Comparison of ENCODE assay signal across 8 cellular contexts in the genomic region with DNA sequence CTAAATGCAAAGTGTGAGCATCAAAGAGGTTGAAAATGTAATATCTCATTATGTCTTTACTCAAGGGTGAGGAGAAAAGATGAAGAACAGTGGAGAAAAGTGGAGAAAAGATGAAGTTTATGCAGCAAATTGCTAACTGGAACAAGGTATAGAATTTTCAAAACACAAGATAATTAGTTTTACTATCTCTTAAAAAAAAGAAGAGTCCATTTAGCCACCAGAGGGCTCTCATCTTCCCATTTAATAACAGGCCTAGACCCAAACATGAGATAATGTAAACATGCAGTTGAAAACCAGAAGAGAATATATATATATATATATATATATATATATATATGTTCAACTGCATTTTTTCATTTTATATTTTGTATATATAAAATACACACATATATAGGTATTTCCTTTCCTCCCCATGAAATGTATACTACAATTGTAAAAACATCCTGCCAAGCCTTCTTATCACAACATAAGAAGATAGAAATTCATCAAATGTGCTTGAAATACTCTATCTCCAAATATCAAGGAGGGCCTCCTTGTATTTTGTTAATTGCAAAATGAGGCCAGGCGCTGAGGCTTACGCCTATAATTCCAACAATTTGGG.
A peak's percentile ranks its signal among the peaks of the same experiment; 100 is the strongest.
DNase-seq lines count a peak whose midpoint lies in the region; ATAC-seq and TF ChIP-seq lines count a peak whose summit lies in the region.

No MANE protein-coding gene starts in this region.

- H3K27ac ChIP-seq in left ventricle myocardium inferior (replicated peaks) (no peak overlapping the region), right cardiac atrium (ENCODE audit: low read length) (no peak overlapping the region), mammary epithelial cell (ENCODE audit: insufficient read depth, low read depth, low read length) (no peak overlapping the region), mesendoderm (ENCODE audit: low read depth, low read length) (no peak overlapping the region)

- intact Hi-C loops in left ventricle myocardium inferior (cut with micrococcal nuclease): no loop called here
- intact Hi-C loops in right cardiac atrium (cut with DNase I): no loop called here
- intact Hi-C loops in mammary epithelial cell (cut with micrococcal nuclease): loop anchor here (1.0 to 10.0 kb wide), 5 partner anchors 70 to 534 kb away; no protein-coding TSS in a partner anchor

- dilution Hi-C loops in mammary epithelial cell (cut with HindIII; ENCODE audit: low sequenced_read_pairs): no loop called here

- in situ Hi-C loops in mammary epithelial cell (cut with MboI; ENCODE audit: low sequenced_read_pairs in 2 of 2): loop anchor here in 1 of 2 donors (10.0 kb wide), 1 partner anchor 315 kb away; a partner anchor contains a TSS

- over 99% methylated on average over 2 of the region's 2 CpGs for WGBS in right cardiac atrium
- WGBS in mammary epithelial cell (ENCODE audit: low coverage, missing lambda C conversion rate): 100% methylated on average over 2 of the region's 2 CpGs
- no CpG with 5 or more reads among the region's 2 CpGs for WGBS in mesendoderm (ENCODE audit: extremely low coverage, insufficient coverage, low lambda C conversion rate)

- H2AK5ac ChIP-seq in mesendoderm (ENCODE audit: low read length): no peak overlapping the region

- H3K79me1 ChIP-seq in mesendoderm (ENCODE audit: low read length): no peaks in the 10 kb centered on the region

- H2BK15ac ChIP-seq in mesendoderm (replicated peaks; ENCODE audit: low read depth): no peak overlapping the region

- no peak overlapping the region for H2BK120ac ChIP-seq in mesendoderm (ENCODE audit: low read depth, low read length)

- H3K79me2 ChIP-seq in mammary epithelial cell (ENCODE audit: insufficient read depth, low read length) (no peaks in the 10 kb centered on the region), mesendoderm (ENCODE audit: control insufficient read depth, insufficient read depth, low read length) (no peaks in the 10 kb centered on the region)

- no peak for DNase-seq in left ventricle myocardium inferior
- no peak for DNase-seq in right cardiac atrium
- peak; percentile 63 for DNase-seq in NCI-H526 treated with DMSO at 0.1 percent for 48 hours (lab: John Stamatoyannopoulos, UW)
- peak; percentile 29 for DNase-seq in mammary epithelial cell
- DNase-seq in mesendoderm: peak; percentile 52
- no peak for DNase-seq in epidermal melanocyte (ENCODE audit: insufficient read length, low spot score)
- DNase-seq in activated naive CD8-positive, alpha-beta T cell treated with anti-CD3 and anti-CD28 coated beads for 36 hours: no peak

- H3K4me2 ChIP-seq in mammary epithelial cell (ENCODE audit: insufficient read depth, low read depth, low read length) (no peak overlapping the region), mesendoderm (ENCODE audit: low read length) (no peak overlapping the region)

- no peak overlapping the region for H3K56ac ChIP-seq in mesendoderm (ENCODE audit: low read length)

- no peak overlapping the region for H3K4me3 Mint-ChIP-seq in activated naive CD8-positive, alpha-beta T cell treated with anti-CD3 and anti-CD28 coated beads for 36 hours

- peaks cover 4% of the 10 kb centered on the region for H3K9me3 Mint-ChIP-seq in activated naive CD8-positive, alpha-beta T cell treated with anti-CD3 and anti-CD28 coated beads for 36 hours

- TF ChIP-seq CTCF in left ventricle myocardium inferior (IDR thresholded peaks at IDR 0.05; ENCODE audit: borderline replicate concordance) (peak; percentile 63), mammary epithelial cell (conservative IDR thresholded peaks at IDR 0.05 in 1 of 2, IDR thresholded peaks at IDR 0.05 in 1 of 2; ENCODE audit: extremely low read depth in 1 of 2, insufficient read depth in 1 of 2, low read depth in 1 of 2, low read length in 2 of 2) (peak; percentile 23 to 58)

- H3K36me3 Mint-ChIP-seq in activated naive CD8-positive, alpha-beta T cell treated with anti-CD3 and anti-CD28 coated beads for 36 hours: peaks cover under 1% of the 10 kb centered on the region

- CTCF ChIA-PET in mammary epithelial cell (lab: Charles Lee; ENCODE audit: low non-redundant PET): no interaction called here

- H3K27me3 ChIP-seq in left ventricle myocardium inferior (ENCODE audit: low read depth): no peaks in the 10 kb centered on the region
- H3K27me3 ChIP-seq in right cardiac atrium (ENCODE audit: control insufficient read depth, insufficient read depth): no peaks in the 10 kb centered on the region
- H3K27me3 ChIP-seq in mammary epithelial cell (ENCODE audit: insufficient read depth, low read length): no peaks in the 10 kb centered on the region
- no peaks in the 10 kb centered on the region for H3K27me3 ChIP-seq in mesendoderm (ENCODE audit: insufficient read depth, low read length, poor library complexity)

- H3K9me3 ChIP-seq in left ventricle myocardium inferior (replicated peaks): no peaks in the 10 kb centered on the region
- H3K9me3 ChIP-seq in right cardiac atrium (ENCODE audit: control insufficient read depth, low read length): no peaks in the 10 kb centered on the region
- H3K9me3 ChIP-seq in mammary epithelial cell (replicated peaks; ENCODE audit: insufficient read depth, low read length): no peaks in the 10 kb centered on the region

- H4K20me1 ChIP-seq in mammary epithelial cell (ENCODE audit: insufficient read depth, low read length): no peaks in the 10 kb centered on the region

- H3K4ac ChIP-seq in mesendoderm (ENCODE audit: low read depth, low read length): no peak overlapping the region

- BruUV-seq in mammary epithelial cell (replicated peaks; lab: Mats Ljungman, UMichigan): no TSS peak

- H3K27ac Mint-ChIP-seq in activated naive CD8-positive, alpha-beta T cell treated with anti-CD3 and anti-CD28 coated beads for 36 hours: no peak overlapping the region

- H3K36me3 ChIP-seq in left ventricle myocardium inferior (no peaks in the 10 kb centered on the region), mammary epithelial cell (ENCODE audit: insufficient read depth, low read length) (no peaks in the 10 kb centered on the region), mesendoderm (ENCODE audit: control insufficient read depth, insufficient read depth, low read length) (no peaks in the 10 kb centered on the region)

- no peaks in the 10 kb centered on the region for H3K27me3 Mint-ChIP-seq in activated naive CD8-positive, alpha-beta T cell treated with anti-CD3 and anti-CD28 coated beads for 36 hours

- H2BK5ac ChIP-seq in mesendoderm (ENCODE audit: low read length): no peak overlapping the region

- peaks cover 25% of the 10 kb centered on the region for H3K4me1 Mint-ChIP-seq in activated naive CD8-positive, alpha-beta T cell treated with anti-CD3 and anti-CD28 coated beads for 36 hours

- H3K4me1 ChIP-seq in left ventricle myocardium inferior (no peaks in the 10 kb centered on the region), right cardiac atrium (ENCODE audit: control insufficient read depth, insufficient read depth, low read length) (no peaks in the 10 kb centered on the region), mammary epithelial cell (ENCODE audit: insufficient read depth, low read length) (peaks cover 14% of the 10 kb centered on the region), mesendoderm (ENCODE audit: control insufficient read depth, low read depth, low read length) (no peaks in the 10 kb centered on the region)

- H3K18ac ChIP-seq in mesendoderm (ENCODE audit: low read length): no peak overlapping the region

- H3K4me3 ChIP-seq in left ventricle myocardium inferior (no peak overlapping the region), right cardiac atrium (ENCODE audit: low read length) (no peak overlapping the region), mammary epithelial cell (replicated peaks in 1 of 3; ENCODE audit: insufficient read depth in 1 of 3, low read depth in 2 of 3, low read length in 3 of 3) (no peak overlapping the region), mesendoderm (ENCODE audit: low read length) (no peak overlapping the region)

- ATAC-seq in right cardiac atrium: no peak
- no peak for ATAC-seq in HG03342 (IDR thresholded peaks at IDR 0.05; ENCODE audit: unreplicated experiment)

- H2AFZ ChIP-seq in mammary epithelial cell (ENCODE audit: low read depth, low read length): no peak overlapping the region

- no peak overlapping the region for H4K5ac ChIP-seq in mesendoderm (ENCODE audit: low read length)

- no peak overlapping the region for H4K8ac ChIP-seq in mesendoderm (ENCODE audit: low read depth, low read length)

- H3K23ac ChIP-seq in mesendoderm (ENCODE audit: low read length): no peak overlapping the region

- no peak overlapping the region for H3K9ac ChIP-seq in mammary epithelial cell (ENCODE audit: insufficient read depth, low read length)
- H3K9ac ChIP-seq in mesendoderm (ENCODE audit: low read length): no peak overlapping the region

Comparison
In these comparisons a context has a peak if more than half of its experiments do, and no peak if none do; other contexts are left out.
1. DNase-seq: peak in NCI-H526 treated with DMSO at 0.1 percent for 48 hours (single experiment), mammary epithelial cell (single experiment) and mesendoderm (single experiment); none in left ventricle myocardium inferior (single experiment), right cardiac atrium (0 of 3), epidermal melanocyte (single experiment) and activated naive CD8-positive, alpha-beta T cell treated with anti-CD3 and anti-CD28 coated beads for 36 hours (single experiment).